Comparison of ENCODE assay signal across 9 cellular contexts in genomic region chr16:49869731-49870130, GRCh38. TPM values are rescaled to one million over a fixed set of nuclear protein-coding genes. Genes with fewer than 3 reads are reported as not detected.
"Had no signal": no experiment of that assay in that cellular context is flagged by ENCODE, and none has a peak within 500 bp of the region (broad histone marks: within the 10 kb centered on the region; RNA-seq: fewer than 3 reads in every experiment).

No MANE protein-coding gene starts in this region.

- H3K36me3 Mint-ChIP-seq: IgD-negative memory B cell had no signal

- H3K4me3 Mint-ChIP-seq: GM23338, H9, HFFc6, IgD-negative memory B cell had no signal

- H3K9me3 Mint-ChIP-seq: GM23338, H9, HFFc6, IgD-negative memory B cell had no signal

- H3K27ac Mint-ChIP-seq: GM23338, H9, HFFc6 had no signal

- ATAC-seq: GM23338, HepG2 had no signal

- H3K4me1 Mint-ChIP-seq: IgD-negative memory B cell had no signal

- H2AFZ ChIP-seq: GM23338 had no signal

- H3K27ac ChIP-seq: HL-60 had no signal

- DNase-seq: H9, HCEC 1CT, HFFc6, KBM-7 had no signal

- H3K4me3 ChIP-seq: GM23338 had no signal

RNA-seq across cellular contexts. Expression of gene ZNF423, which starts 13.8 kb away (rescaled TPM):
- total RNA-seq: HFFc6, HT1080 had no signal
